1 cellular context compared by ENCODE assay signal in genomic region chr2:42793314-42794270, GRCh38.
TF ChIP-seq lines count a peak whose summit lies in the region.

No MANE protein-coding gene starts in this region.

TF ChIP-seq in H1, 55 proteins besides CTCF, POLR2A, EP300 and RAD21:
- TF ChIP-seq SIX5 (IDR thresholded peaks at IDR 0.05; ENCODE audit: low read depth, low read length) (no peak), RBBP5 (IDR thresholded peaks at IDR 0.05; ENCODE audit: borderline replicate concordance, low read depth, low read length) (peak; percentile 4; the same call in 1 of the 2 replicates), ASH2L (IDR thresholded peaks at IDR 0.05; ENCODE audit: low read length) (peak; percentile 25), JUN (IDR thresholded peaks at IDR 0.05; ENCODE audit: low read depth, low read length) (no peak)
TF ChIP-seq in H1: peak in this region for 2.
